ENCODE assay signal across 25 cellular contexts in genomic region chr1:30541721-30542485, GRCh38.
"Had no signal": no experiment of that assay in that cellular context is flagged by ENCODE, and none has a peak within 500 bp of the region (broad histone marks: within the 10 kb centered on the region; RNA-seq: fewer than 3 reads in every experiment).

No MANE protein-coding gene starts in this region.

- H3K9me3 ChIP-seq: esophagus muscularis mucosa, gastrocnemius medialis, heart left ventricle had no signal

- H3K4me3 ChIP-seq: coronary artery, esophagus muscularis mucosa, gastrocnemius medialis, heart left ventricle had no signal

- ATAC-seq: activated CD4-positive, alpha-beta T cell treated with anti-CD3 and anti-CD28 coated beads for 36 hours; activated CD8-positive, alpha-beta T cell treated with anti-CD3 and anti-CD28 coated beads for 36 hours; effector memory CD8-positive, alpha-beta T cell; foreskin keratinocyte; gastrocnemius medialis; heart left ventricle had no signal

- FAIRE-seq: astrocyte had no signal

- DNase-seq: activated CD4-positive, alpha-beta T cell treated with anti-CD3 and anti-CD28 coated beads for 36 hours; activated CD4-positive, alpha-beta T cell treated with anti-CD3 and anti-CD28 coated beads, Interleukin-2, amount 50 U/mL, for 1 hour; activated CD4-positive, alpha-beta T cell treated with anti-CD3 and anti-CD28 coated beads, Interleukin-2, amount 50 U/mL, for 48 hours; activated CD4-positive, CD25-positive, alpha-beta regulatory T cell; activated CD4-positive, CD25-positive, alpha-beta regulatory T cell treated with anti-CD3 and anti-CD28 coated beads, Interleukin-2, amount 50 U/mL, for 72 hours; activated CD8-positive, alpha-beta memory T cell treated with anti-CD3 and anti-CD28 coated beads for 24 hours; activated CD8-positive, alpha-beta T cell treated with anti-CD3 and anti-CD28 coated beads for 36 hours; activated gamma-delta T cell; activated naive CD4-positive, alpha-beta T cell treated with anti-CD3 and anti-CD28 coated beads, Interleukin-2, amount 50 U/mL, for 16 hours; activated naive CD4-positive, alpha-beta T cell treated with Interleukin-2 at 50 U/mL for 16 hours; activated T-cell treated with anti-CD3 and anti-CD28 coated beads, Interleukin-2, amount 50 U/mL, for 48 hours; amniotic stem cell; anterior cingulate cortex; brain microvascular endothelial cell; effector CD4-positive, alpha-beta T cell; effector memory CD8-positive, alpha-beta T cell; erythroblast; foreskin keratinocyte; gastrocnemius medialis; glutamatergic neuron; heart left ventricle; T-helper 2 cell had no signal

- H3K27ac ChIP-seq: brain microvascular endothelial cell, coronary artery, esophagus muscularis mucosa, foreskin keratinocyte, gastrocnemius medialis, heart left ventricle had no signal

- H3K4me1 ChIP-seq: esophagus muscularis mucosa, foreskin keratinocyte, gastrocnemius medialis, heart left ventricle had no signal

- H3K27me3 ChIP-seq: brain microvascular endothelial cell, esophagus muscularis mucosa, foreskin keratinocyte, gastrocnemius medialis, heart left ventricle had no signal

- H3K36me3 ChIP-seq: brain microvascular endothelial cell, esophagus muscularis mucosa, gastrocnemius medialis, heart left ventricle had no signal
